Comparison of ENCODE assay signal across 25 cellular contexts in genomic region chr9:132267660-132268059, GRCh38.
"Had no signal": no experiment of that assay in that cellular context is flagged by ENCODE, and none has a peak within 500 bp of the region (broad histone marks: within the 10 kb centered on the region; RNA-seq: fewer than 3 reads in every experiment).

No MANE protein-coding gene starts in this region.

- H3K27me3 ChIP-seq: breast epithelium, esophagus squamous epithelium, hepatocyte, neural progenitor cell, upper lobe of left lung had no signal

- H3K4me1 Mint-ChIP-seq: neural progenitor cell had no signal

- H3K4me1 ChIP-seq: breast epithelium, neural progenitor cell, parathyroid adenoma had no signal

- H3K36me3 ChIP-seq: neural progenitor cell had no signal

- H3K27ac ChIP-seq: breast epithelium, esophagus squamous epithelium, hepatocyte, neural progenitor cell, parathyroid adenoma, psoas muscle, SK-N-MC, thoracic aorta, upper lobe of left lung had no signal

- H3K9me3 ChIP-seq: breast epithelium, esophagus squamous epithelium, psoas muscle, thoracic aorta, upper lobe of left lung had no signal

- DNase-seq: activated CD4-positive, alpha-beta memory T cell treated with anti-CD3 and anti-CD28 coated beads, Interleukin-2, amount 10 ng/mL, durations not matched to agents 7 days and 5 days; activated CD4-positive, alpha-beta T cell treated with anti-CD3 and anti-CD28 coated beads, Interleukin-2, amount 10 ng/mL, durations not matched to agents 24 days and 14 days; activated CD4-positive, CD25-positive, alpha-beta regulatory T cell treated with anti-CD3 and anti-CD28 coated beads, Interleukin-2, amount 50 U/mL, for 72 hours; activated CD8-positive, alpha-beta memory T cell treated with anti-CD3 and anti-CD28 coated beads, Interleukin-2, amount 50 U/mL, for 48 hours; activated effector memory CD4-positive, alpha-beta T cell treated with anti-CD3 and anti-CD28 coated beads, Interleukin-2, amount 50 U/mL, for 16 hours; activated naive CD4-positive, alpha-beta T cell treated with anti-CD3 and anti-CD28 coated beads for 36 hours; esophagus squamous epithelium; foreskin melanocyte; islet precursor cell; naive B cell; occipital lobe; psoas muscle; stimulated activated naive CD8-positive, alpha-beta T cell treated with anti-CD3 and anti-CD28 coated beads, Interleukin-15, Interleukin-2, amounts not matched to agents 100 U/mL and 50 U/mL, for 24 hours; T-helper 9 cell; upper lobe of left lung; WERI-Rb-1 had no signal

- H3K4me3 Mint-ChIP-seq: activated CD4-positive, alpha-beta memory T cell treated with anti-CD3 and anti-CD28 coated beads, Interleukin-2, amount 10 ng/mL, durations not matched to agents 7 days and 5 days; activated CD4-positive, alpha-beta T cell treated with anti-CD3 and anti-CD28 coated beads, Interleukin-2, amount 10 ng/mL, durations not matched to agents 24 days and 14 days; activated naive CD4-positive, alpha-beta T cell treated with anti-CD3 and anti-CD28 coated beads for 36 hours; central memory CD8-positive, alpha-beta T cell; dendritic cell treated with granulocyte-macrophage colony-stimulating factor and Interleukin-4, amounts not matched to agents 40 ng/mL and 50 ng/mL, for 4 days; mesothelial cell of epicardium; neural progenitor cell had no signal

- H3K27me3 Mint-ChIP-seq: activated CD4-positive, alpha-beta memory T cell treated with anti-CD3 and anti-CD28 coated beads, Interleukin-2, amount 10 ng/mL, durations not matched to agents 7 days and 5 days; activated CD4-positive, alpha-beta T cell treated with anti-CD3 and anti-CD28 coated beads, Interleukin-2, amount 10 ng/mL, durations not matched to agents 24 days and 14 days; central memory CD8-positive, alpha-beta T cell; dendritic cell treated with granulocyte-macrophage colony-stimulating factor and Interleukin-4, amounts not matched to agents 40 ng/mL and 50 ng/mL, for 4 days; naive B cell had no signal

- H3K9me3 Mint-ChIP-seq: activated CD4-positive, alpha-beta memory T cell treated with anti-CD3 and anti-CD28 coated beads, Interleukin-2, amount 10 ng/mL, durations not matched to agents 7 days and 5 days; activated CD4-positive, alpha-beta T cell treated with anti-CD3 and anti-CD28 coated beads, Interleukin-2, amount 10 ng/mL, durations not matched to agents 24 days and 14 days; central memory CD8-positive, alpha-beta T cell; dendritic cell treated with granulocyte-macrophage colony-stimulating factor and Interleukin-4, amounts not matched to agents 40 ng/mL and 50 ng/mL, for 4 days; mesothelial cell of epicardium; naive B cell; neural progenitor cell had no signal

- ATAC-seq: psoas muscle; stimulated activated naive CD8-positive, alpha-beta T cell treated with anti-CD3 and anti-CD28 coated beads, Interleukin-15, Interleukin-2, amounts not matched to agents 100 U/mL and 50 U/mL, for 24 hours had no signal

- H3K27ac Mint-ChIP-seq: activated CD4-positive, alpha-beta memory T cell treated with anti-CD3 and anti-CD28 coated beads, Interleukin-2, amount 10 ng/mL, durations not matched to agents 7 days and 5 days; activated CD4-positive, alpha-beta T cell treated with anti-CD3 and anti-CD28 coated beads, Interleukin-2, amount 10 ng/mL, durations not matched to agents 24 days and 14 days; activated naive CD4-positive, alpha-beta T cell treated with anti-CD3 and anti-CD28 coated beads for 36 hours; dendritic cell treated with granulocyte-macrophage colony-stimulating factor and Interleukin-4, amounts not matched to agents 40 ng/mL and 50 ng/mL, for 4 days; mesothelial cell of epicardium; neural progenitor cell had no signal

- H3K4me3 ChIP-seq: breast epithelium, esophagus squamous epithelium, hepatocyte, neural progenitor cell, psoas muscle, SK-N-MC, thoracic aorta, upper lobe of left lung had no signal
